22 cellular contexts compared by ENCODE assay signal in genomic region chr1:51385776-51386175, GRCh38. TPM values are rescaled to one million over a fixed set of nuclear protein-coding genes. Genes with fewer than 3 reads are reported as not detected.
DNase-seq lines count a peak whose midpoint lies in the region; ATAC-seq, FAIRE-seq and TF ChIP-seq lines count a peak whose summit lies in the region.
"Had no signal": no experiment of that assay in that cellular context is flagged by ENCODE, and none has a peak within 500 bp of the region (broad histone marks: within the 10 kb centered on the region; RNA-seq: fewer than 3 reads in every experiment).

No MANE protein-coding gene starts in this region.

- DNase-seq in GM12891 (ENCODE audit: insufficient read length, low spot score) (no peak), T-helper 17 cell (no peak), endothelial cell (ENCODE audit: low spot score) (no peak), lower leg skin (ENCODE audit: low spot score in 2 of 2) (no peak), amniotic stem cell (lab: John Stamatoyannopoulos, UW) (no peak)
- DNase-seq: BE2C; CD4-positive, alpha-beta T cell; CD8-positive, alpha-beta memory T cell; DMS 273 treated with DMSO at 0.1 percent for 48 hours; DMS79; EL; GDM1; GOT3; HFFc6 had no signal

- H3K4me1 Mint-ChIP-seq in T-helper 17 cell (peaks cover 4% of the 10 kb centered on the region), endothelial cell (ENCODE audit: unreplicated experiment) (no peaks in the 10 kb centered on the region)
- H3K4me1 Mint-ChIP-seq: CD14-positive monocyte had no signal

- peak overlapping the region; percentile 57 for H3K27ac Mint-ChIP-seq in T-helper 17 cell
- H3K27ac Mint-ChIP-seq in endothelial cell (ENCODE audit: unreplicated experiment) = no peak overlapping the region
- H3K27ac Mint-ChIP-seq: CD14-positive monocyte; CD4-positive, alpha-beta T cell; HFFc6 had no signal

- H3K36me3 Mint-ChIP-seq in T-helper 17 cell (ENCODE audit: low read depth) (peaks cover 19% of the 10 kb centered on the region), endothelial cell (ENCODE audit: low read depth, unreplicated experiment) (peaks cover 66% of the 10 kb centered on the region)

- H3K27me3 Mint-ChIP-seq in T-helper 17 cell (no peaks in the 10 kb centered on the region), endothelial cell (ENCODE audit: unreplicated experiment) (peaks cover 2% of the 10 kb centered on the region)
- H3K27me3 Mint-ChIP-seq: CD4-positive, alpha-beta T cell; CD8-positive, alpha-beta memory T cell had no signal

- H3K4me3 ChIP-seq in lower leg skin (ENCODE audit: low read depth, poor library complexity, severe bottlenecking) = no peak overlapping the region
- H3K4me3 ChIP-seq: BLaER1 treated with 17β-estradiol and CSF1 and Interleukin-3, amounts not matched to agents 10 nM and 100 nM; GM12878; HAP-1 had no signal

- H3K9me3 ChIP-seq in T-helper 17 cell (ENCODE audit: control insufficient read depth, low read length, poor library complexity, severe bottlenecking) = no peaks in the 10 kb centered on the region
- H3K9me3 ChIP-seq: BE2C had no signal

- TF ChIP-seq POLR2A in GM12891 (IDR thresholded peaks at IDR 0.05; ENCODE audit: low read depth, low read length) = no peak
- no peak for TF ChIP-seq POLR2A in lower leg skin (IDR thresholded peaks at IDR 0.05)

- ATAC-seq in T-helper 17 cell (no peak), GM19324 (IDR thresholded peaks at IDR 0.05; ENCODE audit: low FRiP score, unreplicated experiment) (no peak)
- ATAC-seq: GM12878 had no signal

- TF ChIP-seq CTCF in endothelial cell (IDR thresholded peaks at IDR 0.05; ENCODE audit: unreplicated experiment) (no peak), lower leg skin (IDR thresholded peaks at IDR 0.05) (no peak)

- WGBS in lower leg skin, 2 donors = 97 to 100% methylated on average over 2 of the region's 2 CpGs

- FAIRE-seq in GM12891 (lab: Jason Lieb, UNC) = peak; percentile 23
- FAIRE-seq: D721Med, GM12878, GM18507, H54 had no signal

- intact Hi-C loops in lower leg skin (cut with DNase I; ENCODE audit: low total_unique reads) = no loop called here

- no peak overlapping the region for H3K4me3 Mint-ChIP-seq in T-helper 17 cell
- peak overlapping the region; percentile 56 for H3K4me3 Mint-ChIP-seq in endothelial cell (ENCODE audit: unreplicated experiment)
- H3K4me3 Mint-ChIP-seq: CD14-positive monocyte; CD4-positive, alpha-beta T cell; CD8-positive, alpha-beta memory T cell; HFFc6 had no signal

- peaks cover 15% of the 10 kb centered on the region for H3K9me3 Mint-ChIP-seq in endothelial cell (ENCODE audit: unreplicated experiment)

TF ChIP-seq in GM12891, 5 proteins besides CTCF, POLR2A, EP300 and RAD21:
- TF ChIP-seq TAF1 (IDR thresholded peaks at IDR 0.05; ENCODE audit: low read depth, low read length) (no peak), POLR2AphosphoS5 (IDR thresholded peaks at IDR 0.05; ENCODE audit: low read depth, low read length) (no peak), POU2F2 (IDR thresholded peaks at IDR 0.05; ENCODE audit: low read depth, low read length) (no peak), SPI1 (IDR thresholded peaks at IDR 0.05; ENCODE audit: low read depth, low read length) (no peak), PAX5 (IDR thresholded peaks at IDR 0.05; ENCODE audit: insufficient read depth, low read length, severe bottlenecking) (no peak)

RNA-seq across cellular contexts. Expression of gene TTC39A, which starts 55.4 kb away (rescaled TPM):
- 1.6 TPM for polyA plus RNA-seq in GM12891 (2012; ENCODE audit: low read depth, missing spikeins)
- not detected for total RNA-seq in T-helper 17 cell
- total RNA-seq in endothelial cell (ENCODE audit: unreplicated experiment) = 0.95 TPM
- total RNA-seq in lower leg skin = 10 to 100 TPM; 12.2 to 16.5 (median 15.3) TPM
- total RNA-seq: CD4-positive, alpha-beta T cell had no signal
- polyA plus RNA-seq: CD14-positive monocyte; CD8-positive, alpha-beta memory T cell had no signal
